ENCODE assay signal across 14 cellular contexts in genomic region chr15:69014454-69014853, GRCh38. TPM values are rescaled to one million over a fixed set of nuclear protein-coding genes. Genes with fewer than 3 reads are reported as not detected.
DNase-seq lines count a peak whose midpoint lies in the region; TF ChIP-seq lines count a peak whose summit lies in the region.
"Had no signal": no experiment of that assay in that cellular context is flagged by ENCODE, and none has a peak within 500 bp of the region (broad histone marks: within the 10 kb centered on the region; RNA-seq: fewer than 3 reads in every experiment).

Gene NOX5 (plus strand): TSS chr15:69014695. CDS start chr15:69014736, 41 bp downstream.

- H3K4me2 ChIP-seq in trophoblast cell (ENCODE audit: low read length) = no peak within 1 kb of the TSS

- no peaks in the 10 kb centered on the region for H3K79me1 ChIP-seq in trophoblast cell (ENCODE audit: low read length)

- H4K8ac ChIP-seq in trophoblast cell (ENCODE audit: low read depth, low read length) = no peak within 1 kb of the TSS

- H3K36me3 ChIP-seq in trophoblast cell (ENCODE audit: control insufficient read depth in 1 of 2, insufficient read depth in 2 of 2, low read length in 2 of 2) = no peaks in the 10 kb centered on the region
- H3K36me3 ChIP-seq: adrenal gland, HAP-1 had no signal

- H4K12ac ChIP-seq in trophoblast cell (ENCODE audit: low read depth, low read length) = no peak within 1 kb of the TSS

- H3K9me3 ChIP-seq in trophoblast cell (ENCODE audit: insufficient read depth, low read depth, low read length) = no peaks in the 10 kb centered on the region
- H3K9me3 ChIP-seq: adrenal gland, HAP-1 had no signal

- no peak within 1 kb of the TSS for H2AK5ac ChIP-seq in trophoblast cell (ENCODE audit: low read length)

- WGBS in trophoblast cell (ENCODE audit: extremely low coverage, insufficient coverage, insufficient read length) = no CpG with 5 or more reads among the region's 1 CpG

- no peak within 1 kb of the TSS for H2BK12ac ChIP-seq in trophoblast cell (ENCODE audit: low read length)

- no peak within 1 kb of the TSS for H3K9ac ChIP-seq in trophoblast cell (ENCODE audit: low read length)

- peaks cover 0 to 2% of the 10 kb centered on the region in 2 experiments for H3K4me1 ChIP-seq in trophoblast cell (ENCODE audit: control insufficient read depth in 1 of 2, insufficient read depth in 2 of 2, low read length in 2 of 2)
- H3K4me1 ChIP-seq: HAP-1 had no signal

- no peaks in the 10 kb centered on the region for H3K27me3 ChIP-seq in trophoblast cell (ENCODE audit: insufficient read depth, low read length)
- H3K27me3 ChIP-seq: adrenal gland had no signal

- H3K4me3 ChIP-seq in NB4 (ENCODE audit: low read depth, low read length) = no peak within 1 kb of the TSS
- no peak within 1 kb of the TSS for H3K4me3 ChIP-seq in trophoblast cell (ENCODE audit: low read depth, low read length)
- H3K4me3 ChIP-seq: adrenal gland, HAP-1 had no signal

- no peak within 1 kb of the TSS for H4K91ac ChIP-seq in trophoblast cell (ENCODE audit: low read depth, low read length)

- no peak within 1 kb of the TSS for H3K27ac ChIP-seq in trophoblast cell (ENCODE audit: low read depth, low read length)
- H3K27ac ChIP-seq: adrenal gland had no signal

- no peak within 1 kb of the TSS for H3K14ac ChIP-seq in trophoblast cell (ENCODE audit: low read length)

- DNase-seq in GM04503 (ENCODE audit: low read depth) (peak; percentile 87), NB4 (ENCODE audit: low read depth) (peak; percentile 16), erythroblast (lab: John Stamatoyannopoulos, UW) (peak; percentile 9 to 14), trophoblast cell (peak; percentile 59 to 77), NCI-H1105 (lab: John Stamatoyannopoulos, UW) (no peak), CD1c-positive myeloid dendritic cell (ENCODE audit: extremely low spot score) (no peak), nucleus accumbens (lab: John Stamatoyannopoulos, UW) (no peak), cerebellar cortex (ENCODE audit: low spot score) (no peak)
- DNase-seq: activated CD4-positive, alpha-beta T cell treated with anti-CD3 and anti-CD28 coated beads for 36 hours; activated T-cell treated with anti-CD3 and anti-CD28 coated beads, Interleukin-2, amount 50 U/mL, for 4 hours; adrenal gland; CD8-positive, alpha-beta memory T cell; NCI-H1105 treated with DMSO at 0.1 percent for 48 hours had no signal

- no peak for TF ChIP-seq CTCF in NB4 (IDR thresholded peaks at IDR 0.05; ENCODE audit: low read depth, low read length)

- TF ChIP-seq POLR2A in NB4 (IDR thresholded peaks at IDR 0.05; ENCODE audit: extremely low read depth, insufficient read length) (no peak), erythroblast (IDR thresholded peaks at IDR 0.05; ENCODE audit: low read length) (no peak)

- H2BK5ac ChIP-seq in trophoblast cell (ENCODE audit: low read depth, low read length, poor library complexity) = no peak within 1 kb of the TSS

- no peak within 1 kb of the TSS for H2BK120ac ChIP-seq in trophoblast cell (ENCODE audit: insufficient read depth, low read length, poor library complexity)

- H3K23ac ChIP-seq in trophoblast cell (ENCODE audit: low read length) = no peak within 1 kb of the TSS

- no peak within 1 kb of the TSS for H2AFZ ChIP-seq in trophoblast cell (ENCODE audit: insufficient read depth, low read length, poor library complexity)

- no peaks in the 10 kb centered on the region for H3K79me2 ChIP-seq in trophoblast cell (ENCODE audit: control insufficient read depth, insufficient read depth, low read length, poor library complexity)

- no peak within 1 kb of the TSS for H3K4ac ChIP-seq in trophoblast cell (ENCODE audit: low read depth, low read length)

- H3K18ac ChIP-seq in trophoblast cell (ENCODE audit: low read length) = no peak within 1 kb of the TSS

RNA-seq across cellular contexts. Expression of gene NOX5, which starts in this region (rescaled TPM):
- 0.03 and 0.08 TPM in 2 replicates for polyA plus RNA-seq in trophoblast cell (2013)
- polyA plus RNA-seq: CD8-positive, alpha-beta memory T cell had no signal

Comparison
In these comparisons a context has a peak if more than half of its experiments do, and no peak if none do; other contexts are left out.
1. DNase-seq: peak in GM04503 (single experiment), NB4 (single experiment), erythroblast (2 of 2) and trophoblast cell (2 of 2); none in NCI-H1105 (single experiment), CD1c-positive myeloid dendritic cell (single experiment), nucleus accumbens (0 of 56) and cerebellar cortex (single experiment).